28 cellular contexts compared by ENCODE assay signal in the genomic region with DNA sequence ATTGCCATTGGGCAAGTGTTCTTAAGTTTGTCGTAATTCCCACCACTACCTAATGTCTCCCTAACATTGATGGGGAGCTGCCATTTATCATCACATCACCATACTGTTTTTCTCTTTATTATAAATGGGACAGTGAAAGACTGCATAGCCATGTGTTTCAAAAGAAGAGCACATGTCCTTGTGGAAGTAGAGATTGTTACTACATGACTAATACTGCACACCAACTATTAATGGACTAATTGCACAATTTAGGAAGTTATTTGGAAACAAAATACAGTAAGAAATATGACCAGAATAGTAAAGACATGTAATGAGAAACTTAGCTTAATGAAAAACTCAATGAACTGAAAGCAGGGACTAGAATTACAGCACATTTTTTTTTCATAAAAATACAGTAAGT. TPM values are rescaled to one million over a fixed set of nuclear protein-coding genes. Genes with fewer than 3 reads are reported as not detected.
DNase-seq lines count a peak whose midpoint lies in the region; ATAC-seq and TF ChIP-seq lines count a peak whose summit lies in the region.
"Had no signal": no experiment of that assay in that cellular context is flagged by ENCODE, and none has a peak within 500 bp of the region (broad histone marks: within the 10 kb centered on the region; RNA-seq: fewer than 3 reads in every experiment).

No MANE protein-coding gene starts in this region.

- TF ChIP-seq CTCF in HFFc6 (IDR thresholded peaks at IDR 0.05) (no peak), hepatocyte (IDR thresholded peaks at IDR 0.05; ENCODE audit: poor library complexity) (no peak)

- CTCF ChIA-PET in T-cell (lab: Charles Lee) = interaction anchor here in 1 of 2 donors (0.7 kb wide), 1 partner anchor 12 kb away, joined by 4 read pairs; no protein-coding TSS in a partner anchor

- DNase-seq in CD1c-positive myeloid dendritic cell (ENCODE audit: extremely low spot score) = peak; percentile 16
- DNase-seq in HFFc6 = peak; percentile 18
- DNase-seq in epithelial cell of prostate (ENCODE audit: low read depth, low spot score) = peak; percentile 44
- DNase-seq in renal cortical epithelial cell (ENCODE audit: low read depth) = peak; percentile 78
- no peak for DNase-seq in hepatocyte (ENCODE audit: low spot score)
- no peak for DNase-seq in T-cell
- no peak for DNase-seq in left colon
- DNase-seq: adrenal gland; CD4-positive, alpha-beta memory T cell; DMS 273 treated with DMSO at 0.1 percent for 48 hours; effector memory CD8-positive, alpha-beta T cell; esophagus squamous epithelium; head of caudate nucleus; left cardiac atrium; naive thymus-derived CD4-positive, alpha-beta T cell; NCI-H1048; NCI-H187; NCI-H69; occipital lobe; spleen; stimulated activated CD4-positive, alpha-beta T cell treated with anti-CD3 and anti-CD28 coated beads, Interleukin-2, amount 100 ng/mL, for 48 hours; T-helper 2 cell; uterus had no signal

- H3K27ac Mint-ChIP-seq in HFFc6 (no peak overlapping the region), T-cell (no peak overlapping the region)
- H3K27ac Mint-ChIP-seq: CD4-positive, alpha-beta memory T cell; effector memory CD8-positive, alpha-beta T cell; GM23338; naive thymus-derived CD4-positive, alpha-beta T cell; stimulated activated memory B cell treated with anti-CD40 and anti-IgM and Interleukin-4, amounts not matched to agents 10 μg/mL and 1 μg/mL and 100 μg/mL, for 72 hours had no signal

- H3K36me3 ChIP-seq in hepatocyte (replicated peaks; ENCODE audit: insufficient read depth, low read depth) = no peaks in the 10 kb centered on the region
- H3K36me3 ChIP-seq: adrenal gland, esophagus squamous epithelium, spleen, suprapubic skin, uterus had no signal

- H3K4me1 Mint-ChIP-seq in HFFc6 (ENCODE audit: low read depth) (peaks cover 6% of the 10 kb centered on the region; the same call in 1 of the 2 replicates), T-cell (no peaks in the 10 kb centered on the region)
- H3K4me1 Mint-ChIP-seq: CD4-positive, alpha-beta memory T cell; GM23338; naive thymus-derived CD4-positive, alpha-beta T cell; stimulated activated memory B cell treated with anti-CD40 and anti-IgM and Interleukin-4, amounts not matched to agents 10 μg/mL and 1 μg/mL and 100 μg/mL, for 72 hours had no signal

- H3K27ac ChIP-seq in epithelial cell of prostate (no peak overlapping the region), hepatocyte (no peak overlapping the region)
- H3K27ac ChIP-seq: adrenal gland, coronary artery, esophagus squamous epithelium, SK-N-MC, spleen, suprapubic skin, uterus had no signal

- ATAC-seq in T-cell (replicated peaks in 1 of 4) (no peak), left colon (no peak)
- ATAC-seq: effector memory CD8-positive, alpha-beta T cell; GM23338; left cardiac atrium; naive thymus-derived CD4-positive, alpha-beta T cell; stimulated activated memory B cell treated with anti-CD40 and anti-IgM and Interleukin-4, amounts not matched to agents 10 μg/mL and 1 μg/mL and 100 μg/mL, for 72 hours had no signal

- H3K4me3 ChIP-seq in hepatocyte = no peak overlapping the region
- H3K4me3 ChIP-seq: adrenal gland, coronary artery, esophagus squamous epithelium, GM23338, SK-N-MC, spleen, suprapubic skin, uterus had no signal

- H3K9me3 ChIP-seq in hepatocyte (ENCODE audit: low read depth) = no peaks in the 10 kb centered on the region
- H3K9me3 ChIP-seq: adrenal gland, esophagus squamous epithelium, suprapubic skin, uterus had no signal

- H3K27me3 Mint-ChIP-seq in HFFc6 (ENCODE audit: insufficient read depth) = no peaks in the 10 kb centered on the region; the same call in 1 of the 2 replicates
- no peaks in the 10 kb centered on the region for H3K27me3 Mint-ChIP-seq in T-cell
- H3K27me3 Mint-ChIP-seq: effector memory CD8-positive, alpha-beta T cell; naive thymus-derived CD4-positive, alpha-beta T cell; stimulated activated memory B cell treated with anti-CD40 and anti-IgM and Interleukin-4, amounts not matched to agents 10 μg/mL and 1 μg/mL and 100 μg/mL, for 72 hours had no signal

- no peaks in the 10 kb centered on the region for H3K36me3 Mint-ChIP-seq in HFFc6 (ENCODE audit: low read depth)
- peaks cover 9% of the 10 kb centered on the region for H3K36me3 Mint-ChIP-seq in T-cell
- H3K36me3 Mint-ChIP-seq: stimulated activated memory B cell treated with anti-CD40 and anti-IgM and Interleukin-4, amounts not matched to agents 10 μg/mL and 1 μg/mL and 100 μg/mL, for 72 hours had no signal

- no peaks in the 10 kb centered on the region for H3K9me2 ChIP-seq in hepatocyte (replicated peaks; ENCODE audit: insufficient read depth)

- H3K27me3 ChIP-seq in hepatocyte = no peaks in the 10 kb centered on the region
- H3K27me3 ChIP-seq: adrenal gland, esophagus squamous epithelium, spleen, suprapubic skin, uterus had no signal

- H3K4me3 Mint-ChIP-seq in HFFc6 = no peak overlapping the region
- H3K4me3 Mint-ChIP-seq in T-cell = no peak overlapping the region
- H3K4me3 Mint-ChIP-seq: CD4-positive, alpha-beta memory T cell; effector memory CD8-positive, alpha-beta T cell; GM23338; naive thymus-derived CD4-positive, alpha-beta T cell; stimulated activated memory B cell treated with anti-CD40 and anti-IgM and Interleukin-4, amounts not matched to agents 10 μg/mL and 1 μg/mL and 100 μg/mL, for 72 hours had no signal

- intact Hi-C loops in left colon (cut with DNase I, micrococcal nuclease) = no loop called here

- 100% methylated on average over 1 of the region's 1 CpG for WGBS in hepatocyte (ENCODE audit: low lambda C conversion rate, missing lambda C conversion rate)

- no peak overlapping the region for H3K4me2 ChIP-seq in hepatocyte
- H3K4me2 ChIP-seq: GM23338 had no signal

- POLR2A ChIA-PET in T-cell (lab: Charles Lee) = interaction anchor here (0.6 to 0.7 kb wide), 2 partner anchors 16 to 27 kb away, joined by 3 read pairs; no protein-coding TSS in a partner anchor

- no peaks in the 10 kb centered on the region for H3K4me1 ChIP-seq in hepatocyte (ENCODE audit: insufficient read depth)
- H3K4me1 ChIP-seq: adrenal gland, esophagus squamous epithelium, spleen, suprapubic skin, uterus had no signal

- H4K20me1 ChIP-seq in hepatocyte (ENCODE audit: insufficient read depth, poor library complexity, severe bottlenecking) = no peaks in the 10 kb centered on the region

- no peak overlapping the region for H2AFZ ChIP-seq in hepatocyte
- H2AFZ ChIP-seq: GM23338 had no signal

- H3K9me3 Mint-ChIP-seq in HFFc6 (no peaks in the 10 kb centered on the region), T-cell (no peaks in the 10 kb centered on the region)
- H3K9me3 Mint-ChIP-seq: stimulated activated memory B cell treated with anti-CD40 and anti-IgM and Interleukin-4, amounts not matched to agents 10 μg/mL and 1 μg/mL and 100 μg/mL, for 72 hours had no signal

- no peaks in the 10 kb centered on the region for H3K79me2 ChIP-seq in hepatocyte

RNA-seq across cellular contexts. Expression of gene ELOVL7, which starts 12.0 kb away (rescaled TPM):
- under 1 TPM in 2 of 6 experiments, not detected in 4; 0.07 to 0.17 TPM for total RNA-seq in HFFc6 (2021; fragmentation: NEBNext Ultra II Directional; extraction: Animal tissue kit (Norgen Biotek cat#: 25700))
- total RNA-seq in renal cortical epithelial cell = 17.5 and 27.3 TPM in 2 replicates
- total RNA-seq in hepatocyte = 33.0 and 41.8 TPM in 2 replicates
- polyA plus RNA-seq in hepatocyte = 9.9 and 15.2 TPM in 2 replicates
- total RNA-seq in T-cell = under 1 TPM; 0.13 to 0.70 (median 0.29) TPM
- 10 to 100 TPM; 30.0 to 30.5 TPM for total RNA-seq in left colon
- total RNA-seq: CD4-positive, alpha-beta memory T cell had no signal
- polyA plus RNA-seq: CD4-positive, alpha-beta memory T cell; naive thymus-derived CD4-positive, alpha-beta T cell had no signal

Comparison
In these comparisons a context has a peak if more than half of its experiments do, and no peak if none do; other contexts are left out.
1. DNase-seq: peak in CD1c-positive myeloid dendritic cell (single experiment), HFFc6 (single experiment), epithelial cell of prostate (single experiment) and renal cortical epithelial cell (single experiment); none in hepatocyte (single experiment), T-cell (0 of 34) and left colon (0 of 2).
2. RNA of gene ELOVL7, which starts 12.0 kb away (total RNA-seq): 33.0 to 41.8 TPM in hepatocyte, 30.0 to 30.5 TPM in left colon and 17.5 to 27.3 TPM in renal cortical epithelial cell; 0.13 to 0.70 TPM in T-cell and 0.07 to 0.17 TPM in HFFc6; every median in the first group is over 10 times any median in the second.